Comparison of ENCODE assay signal across 2 cellular contexts in the genomic region with DNA sequence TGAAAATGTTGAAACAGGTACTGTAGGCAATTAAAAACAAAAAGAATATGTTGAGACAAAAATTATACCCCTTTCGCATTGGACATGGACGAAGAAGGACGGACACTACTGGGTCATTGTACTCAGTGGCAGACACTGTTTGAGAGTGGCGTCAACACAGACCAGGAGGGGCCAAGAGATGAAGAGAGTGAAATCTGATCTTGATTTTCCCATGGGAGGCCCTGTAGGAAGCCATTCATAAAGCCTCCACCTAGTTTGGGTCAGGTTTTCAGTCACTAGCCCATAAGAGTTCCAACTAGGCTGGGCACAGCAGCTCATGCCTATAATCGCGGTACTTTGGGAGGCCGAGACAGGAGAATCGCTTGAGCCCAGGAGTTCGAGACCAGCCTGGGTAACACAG.
TF ChIP-seq lines count a peak whose summit lies in the region.

No MANE protein-coding gene starts in this region.

TF ChIP-seq in HEK293, 187 proteins besides CTCF, POLR2A, EP300 and RAD21 (continues in another document):
- TF ChIP-seq ZNF626 (tag by site-specific recombination; IDR thresholded peaks at IDR 0.05) (no peak), ZNF558 (tag by site-specific recombination; IDR thresholded peaks at IDR 0.05) (no peak), ZEB2 (tag by site-specific recombination; IDR thresholded peaks at IDR 0.05) (no peak), OSR2 (tag by site-specific recombination; IDR thresholded peaks at IDR 0.05) (peak; percentile 25; the same call in 1 of the 2 replicates), ZNF664 (tag by site-specific recombination; IDR thresholded peaks at IDR 0.05) (no peak), ZNF350 (tag by site-specific recombination; IDR thresholded peaks at IDR 0.05) (no peak), IKZF3 (tag by site-specific recombination; IDR thresholded peaks at IDR 0.05) (0 out of 2 replicates have a peak, but pooled peaks have one; percentile 23), SETDB1 (IDR thresholded peaks at IDR 0.05; ENCODE audit: insufficient read length, low read length) (no peak), ZFP69B (tag by site-specific recombination; IDR thresholded peaks at IDR 0.05) (no peak), ZXDB (tag by site-specific recombination; IDR thresholded peaks at IDR 0.05) (0 out of 2 replicates have a peak, but pooled peaks have one; percentile 15), ZNF394 (tag by site-specific recombination; IDR thresholded peaks at IDR 0.05; ENCODE audit: borderline replicate concordance) (no peak), GLIS1 (tag by site-specific recombination; IDR thresholded peaks at IDR 0.05) (peak; percentile 48; the same call in 1 of the 2 replicates), ZNF19 (tag by site-specific recombination; IDR thresholded peaks at IDR 0.05; ENCODE audit: low read depth) (no peak)
- TF ChIP-seq, protein P1, sequence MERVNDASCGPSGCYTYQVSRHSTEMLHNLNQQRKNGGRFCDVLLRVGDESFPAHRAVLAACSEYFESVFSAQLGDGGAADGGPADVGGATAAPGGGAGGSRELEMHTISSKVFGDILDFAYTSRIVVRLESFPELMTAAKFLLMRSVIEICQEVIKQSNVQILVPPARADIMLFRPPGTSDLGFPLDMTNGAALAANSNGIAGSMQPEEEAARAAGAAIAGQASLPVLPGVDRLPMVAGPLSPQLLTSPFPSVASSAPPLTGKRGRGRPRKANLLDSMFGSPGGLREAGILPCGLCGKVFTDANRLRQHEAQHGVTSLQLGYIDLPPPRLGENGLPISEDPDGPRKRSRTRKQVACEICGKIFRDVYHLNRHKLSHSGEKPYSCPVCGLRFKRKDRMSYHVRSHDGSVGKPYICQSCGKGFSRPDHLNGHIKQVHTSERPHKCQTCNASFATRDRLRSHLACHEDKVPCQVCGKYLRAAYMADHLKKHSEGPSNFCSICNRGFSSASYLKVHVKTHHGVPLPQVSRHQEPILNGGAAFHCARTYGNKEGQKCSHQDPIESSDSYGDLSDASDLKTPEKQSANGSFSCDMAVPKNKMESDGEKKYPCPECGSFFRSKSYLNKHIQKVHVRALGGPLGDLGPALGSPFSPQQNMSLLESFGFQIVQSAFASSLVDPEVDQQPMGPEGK (tag by site-specific recombination; IDR thresholded peaks at IDR 0.05) = peak; percentile 35; the same call in 1 of the 2 replicates
- TF ChIP-seq, protein P2, sequence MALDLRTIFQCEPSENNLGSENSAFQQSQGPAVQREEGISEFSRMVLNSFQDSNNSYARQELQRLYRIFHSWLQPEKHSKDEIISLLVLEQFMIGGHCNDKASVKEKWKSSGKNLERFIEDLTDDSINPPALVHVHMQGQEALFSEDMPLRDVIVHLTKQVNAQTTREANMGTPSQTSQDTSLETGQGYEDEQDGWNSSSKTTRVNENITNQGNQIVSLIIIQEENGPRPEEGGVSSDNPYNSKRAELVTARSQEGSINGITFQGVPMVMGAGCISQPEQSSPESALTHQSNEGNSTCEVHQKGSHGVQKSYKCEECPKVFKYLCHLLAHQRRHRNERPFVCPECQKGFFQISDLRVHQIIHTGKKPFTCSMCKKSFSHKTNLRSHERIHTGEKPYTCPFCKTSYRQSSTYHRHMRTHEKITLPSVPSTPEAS (tag by site-specific recombination; IDR thresholded peaks at IDR 0.05) = no peak
- TF ChIP-seq, protein P3, sequence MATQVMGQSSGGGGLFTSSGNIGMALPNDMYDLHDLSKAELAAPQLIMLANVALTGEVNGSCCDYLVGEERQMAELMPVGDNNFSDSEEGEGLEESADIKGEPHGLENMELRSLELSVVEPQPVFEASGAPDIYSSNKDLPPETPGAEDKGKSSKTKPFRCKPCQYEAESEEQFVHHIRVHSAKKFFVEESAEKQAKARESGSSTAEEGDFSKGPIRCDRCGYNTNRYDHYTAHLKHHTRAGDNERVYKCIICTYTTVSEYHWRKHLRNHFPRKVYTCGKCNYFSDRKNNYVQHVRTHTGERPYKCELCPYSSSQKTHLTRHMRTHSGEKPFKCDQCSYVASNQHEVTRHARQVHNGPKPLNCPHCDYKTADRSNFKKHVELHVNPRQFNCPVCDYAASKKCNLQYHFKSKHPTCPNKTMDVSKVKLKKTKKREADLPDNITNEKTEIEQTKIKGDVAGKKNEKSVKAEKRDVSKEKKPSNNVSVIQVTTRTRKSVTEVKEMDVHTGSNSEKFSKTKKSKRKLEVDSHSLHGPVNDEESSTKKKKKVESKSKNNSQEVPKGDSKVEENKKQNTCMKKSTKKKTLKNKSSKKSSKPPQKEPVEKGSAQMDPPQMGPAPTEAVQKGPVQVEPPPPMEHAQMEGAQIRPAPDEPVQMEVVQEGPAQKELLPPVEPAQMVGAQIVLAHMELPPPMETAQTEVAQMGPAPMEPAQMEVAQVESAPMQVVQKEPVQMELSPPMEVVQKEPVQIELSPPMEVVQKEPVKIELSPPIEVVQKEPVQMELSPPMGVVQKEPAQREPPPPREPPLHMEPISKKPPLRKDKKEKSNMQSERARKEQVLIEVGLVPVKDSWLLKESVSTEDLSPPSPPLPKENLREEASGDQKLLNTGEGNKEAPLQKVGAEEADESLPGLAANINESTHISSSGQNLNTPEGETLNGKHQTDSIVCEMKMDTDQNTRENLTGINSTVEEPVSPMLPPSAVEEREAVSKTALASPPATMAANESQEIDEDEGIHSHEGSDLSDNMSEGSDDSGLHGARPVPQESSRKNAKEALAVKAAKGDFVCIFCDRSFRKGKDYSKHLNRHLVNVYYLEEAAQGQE (tag by site-specific recombination; IDR thresholded peaks at IDR 0.05) = no peak
- TF ChIP-seq, protein P4, sequence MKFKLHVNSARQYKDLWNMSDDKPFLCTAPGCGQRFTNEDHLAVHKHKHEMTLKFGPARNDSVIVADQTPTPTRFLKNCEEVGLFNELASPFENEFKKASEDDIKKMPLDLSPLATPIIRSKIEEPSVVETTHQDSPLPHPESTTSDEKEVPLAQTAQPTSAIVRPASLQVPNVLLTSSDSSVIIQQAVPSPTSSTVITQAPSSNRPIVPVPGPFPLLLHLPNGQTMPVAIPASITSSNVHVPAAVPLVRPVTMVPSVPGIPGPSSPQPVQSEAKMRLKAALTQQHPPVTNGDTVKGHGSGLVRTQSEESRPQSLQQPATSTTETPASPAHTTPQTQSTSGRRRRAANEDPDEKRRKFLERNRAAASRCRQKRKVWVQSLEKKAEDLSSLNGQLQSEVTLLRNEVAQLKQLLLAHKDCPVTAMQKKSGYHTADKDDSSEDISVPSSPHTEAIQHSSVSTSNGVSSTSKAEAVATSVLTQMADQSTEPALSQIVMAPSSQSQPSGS (tag by site-specific recombination; IDR thresholded peaks at IDR 0.05; ENCODE audit: low read depth) = no peak

TF ChIP-seq in H1, 55 proteins besides CTCF, POLR2A, EP300 and RAD21:
- TF ChIP-seq CEBPB (IDR thresholded peaks at IDR 0.05; ENCODE audit: low read depth, low read length) = no peak
- no peak for TF ChIP-seq HDAC2 (IDR thresholded peaks at IDR 0.05; ENCODE audit: borderline replicate concordance in 1 of 2, low read depth in 2 of 2, low read length in 2 of 2)
- TF ChIP-seq, protein P5, sequence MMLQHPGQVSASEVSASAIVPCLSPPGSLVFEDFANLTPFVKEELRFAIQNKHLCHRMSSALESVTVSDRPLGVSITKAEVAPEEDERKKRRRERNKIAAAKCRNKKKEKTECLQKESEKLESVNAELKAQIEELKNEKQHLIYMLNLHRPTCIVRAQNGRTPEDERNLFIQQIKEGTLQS (IDR thresholded peaks at IDR 0.05; ENCODE audit: insufficient read depth, low read depth, low read length) = no peak
- no peak for TF ChIP-seq SRF (IDR thresholded peaks at IDR 0.05; ENCODE audit: low read depth, low read length)
- TF ChIP-seq TCF12 (IDR thresholded peaks at IDR 0.05; ENCODE audit: low read depth, low read length) = no peak
- TF ChIP-seq SP2 (IDR thresholded peaks at IDR 0.05; ENCODE audit: low read length) = no peak
- no peak for TF ChIP-seq SIRT6 (IDR thresholded peaks at IDR 0.05; ENCODE audit: low read length)
- TF ChIP-seq NANOG (IDR thresholded peaks at IDR 0.05; ENCODE audit: insufficient read depth, low read depth, low read length, poor library complexity, severe bottlenecking) = no peak
- no peak for TF ChIP-seq CREB1 (IDR thresholded peaks at IDR 0.05)
TF ChIP-seq in H1: peak in this region for 0.
